1 cellular context compared by ENCODE assay signal in the genomic region with DNA sequence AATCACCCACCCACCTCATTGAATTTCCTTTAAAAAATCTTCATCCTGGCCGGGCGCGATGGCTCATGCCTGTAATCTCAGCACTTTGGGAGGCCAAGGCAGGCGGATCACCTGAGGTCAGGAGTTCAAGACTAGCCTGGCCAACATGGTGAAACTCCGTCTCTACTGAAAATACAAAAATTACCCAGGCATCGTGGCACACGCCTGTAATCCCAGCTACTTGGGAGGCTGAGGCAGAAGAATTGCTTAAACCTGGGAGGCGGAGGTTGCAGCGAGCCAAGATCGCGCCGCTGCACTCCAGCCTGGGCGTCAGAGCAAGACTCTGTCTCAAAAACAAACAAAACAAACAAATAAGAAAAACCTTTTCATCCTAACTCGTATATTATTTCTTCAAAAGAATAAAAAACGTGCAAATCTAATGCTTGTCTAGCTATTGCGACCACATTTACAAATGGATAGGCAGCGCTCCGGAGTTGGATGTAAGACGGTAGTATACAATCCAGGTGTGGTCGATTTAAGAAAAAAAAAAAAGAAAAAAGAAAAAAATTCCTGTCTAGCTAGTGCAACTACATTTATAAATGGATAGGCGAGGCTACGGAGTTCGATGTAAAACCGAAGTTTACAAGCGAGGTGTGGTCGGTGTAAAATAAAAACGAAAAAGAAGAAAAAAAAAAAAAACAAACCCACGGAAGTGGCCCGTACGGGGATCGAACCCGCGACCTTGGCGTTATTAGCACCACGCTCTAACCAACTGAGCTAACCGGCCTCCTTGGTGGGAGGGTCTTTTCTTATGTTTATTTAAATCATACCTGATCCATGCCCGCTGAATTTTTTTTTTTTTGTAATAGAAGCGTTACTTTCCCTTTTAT.
TF ChIP-seq lines count a peak whose summit lies in the region.
"Not testable (repeated sequence)": the region's sequence is repeated elsewhere in the genome, so short reads cannot be mapped to it uniquely, and the experiment has no call there.

No MANE protein-coding gene starts in this region.

TF ChIP-seq in K562, 482 proteins besides CTCF, POLR2A, EP300 and RAD21 (continued from another document and continues in another):
- TF ChIP-seq, protein P1, sequence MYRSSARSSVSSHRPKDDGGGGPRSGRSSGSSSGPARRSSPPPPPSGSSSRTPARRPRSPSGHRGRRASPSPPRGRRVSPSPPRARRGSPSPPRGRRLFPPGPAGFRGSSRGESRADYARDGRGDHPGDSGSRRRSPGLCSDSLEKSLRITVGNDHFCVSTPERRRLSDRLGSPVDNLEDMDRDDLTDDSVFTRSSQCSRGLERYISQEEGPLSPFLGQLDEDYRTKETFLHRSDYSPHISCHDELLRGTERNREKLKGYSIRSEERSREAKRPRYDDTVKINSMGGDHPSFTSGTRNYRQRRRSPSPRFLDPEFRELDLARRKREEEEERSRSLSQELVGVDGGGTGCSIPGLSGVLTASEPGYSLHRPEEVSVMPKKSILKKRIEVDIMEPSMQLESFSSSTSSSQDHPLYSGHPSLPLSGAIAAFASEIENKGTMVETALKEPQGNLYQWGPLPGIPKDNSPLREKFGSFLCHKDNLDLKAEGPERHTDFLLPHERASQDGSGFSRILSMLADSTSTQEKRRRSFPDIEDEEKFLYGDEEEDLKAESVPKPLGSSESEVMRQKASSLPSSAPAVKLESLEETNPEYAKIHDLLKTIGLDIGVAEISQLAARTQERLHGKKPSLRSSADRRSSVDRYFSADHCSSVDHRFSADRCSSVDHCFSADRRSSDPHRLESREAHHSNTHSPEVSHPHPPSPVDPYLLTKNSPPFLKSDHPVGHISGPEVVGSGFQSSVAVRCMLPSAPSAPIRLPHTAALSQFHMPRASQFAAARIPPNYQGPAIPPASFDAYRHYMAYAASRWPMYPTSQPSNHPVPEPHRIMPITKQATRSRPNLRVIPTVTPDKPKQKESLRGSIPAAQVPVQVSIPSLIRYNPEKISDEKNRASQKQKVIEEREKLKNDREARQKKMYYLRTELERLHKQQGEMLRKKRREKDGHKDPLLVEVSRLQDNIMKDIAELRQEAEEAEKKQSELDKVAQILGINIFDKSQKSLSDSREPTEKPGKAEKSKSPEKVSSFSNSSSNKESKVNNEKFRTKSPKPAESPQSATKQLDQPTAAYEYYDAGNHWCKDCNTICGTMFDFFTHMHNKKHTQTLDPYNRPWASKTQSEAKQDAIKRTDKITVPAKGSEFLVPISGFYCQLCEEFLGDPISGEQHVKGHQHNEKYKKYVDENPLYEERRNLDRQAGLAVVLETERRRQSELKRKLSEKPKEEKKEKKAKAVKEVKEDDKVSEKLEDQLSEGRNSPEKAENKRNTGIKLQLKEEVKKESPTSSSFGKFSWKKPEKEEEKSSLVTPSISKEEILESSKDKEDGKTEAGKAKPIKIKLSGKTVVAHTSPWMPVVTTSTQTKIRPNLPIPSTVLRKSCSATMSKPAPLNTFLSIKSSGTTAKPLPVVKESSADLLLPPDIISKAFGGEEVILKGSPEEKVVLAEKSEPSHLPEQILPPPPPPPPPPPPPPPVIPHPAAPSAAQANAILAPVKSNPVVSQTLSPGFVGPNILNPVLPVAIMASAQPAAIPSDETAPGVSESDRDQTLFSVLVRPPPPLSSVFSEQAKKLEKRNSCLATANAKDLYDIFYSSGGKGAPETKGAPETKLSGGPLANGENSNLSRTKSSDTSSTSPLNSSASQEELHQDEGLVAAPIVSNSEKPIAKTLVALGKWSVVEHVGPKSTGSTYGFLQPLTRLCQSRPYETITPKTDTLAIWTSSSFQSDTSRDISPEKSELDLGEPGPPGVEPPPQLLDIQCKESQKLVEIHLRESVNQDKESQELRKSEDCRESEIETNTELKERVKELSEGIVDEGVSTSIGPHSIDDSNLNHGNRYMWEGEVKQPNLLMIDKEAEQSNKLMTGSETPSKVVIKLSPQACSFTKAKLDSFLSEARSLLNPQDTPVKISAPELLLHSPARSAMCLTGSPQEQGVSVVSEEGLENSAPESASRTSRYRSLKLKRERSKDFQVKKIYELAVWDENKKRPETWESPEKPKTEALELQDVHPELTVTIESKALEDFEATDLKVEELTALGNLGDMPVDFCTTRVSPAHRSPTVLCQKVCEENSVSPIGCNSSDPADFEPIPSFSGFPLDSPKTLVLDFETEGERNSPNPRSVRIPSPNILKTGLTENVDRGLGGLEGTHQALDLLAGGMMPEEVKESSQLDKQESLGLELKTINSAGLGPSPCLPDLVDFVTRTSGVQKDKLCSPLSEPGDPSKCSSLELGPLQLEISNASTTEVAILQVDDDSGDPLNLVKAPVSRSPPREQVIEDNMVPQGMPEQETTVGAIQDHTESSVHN (IDR thresholded peaks at IDR 0.05; ENCODE audit: borderline replicate concordance in 1 of 2, low read depth in 1 of 2) = peak in 1 of 2 experiments; percentile 66; a peak in 1 of 4 replicates
- TF ChIP-seq GABPA (tag; conservative IDR thresholded peaks at IDR 0.05; ENCODE audit: low read depth) = peak; percentile 3; the same call in 1 of the 2 replicates
- TF ChIP-seq ZNF274 (IDR thresholded peaks at IDR 0.05; ENCODE audit: borderline replicate concordance, low read depth, low read length) = 0 out of 2 replicates have a peak, but pooled peaks have one; percentile 64
- peak; percentile 100 for TF ChIP-seq POLR2H (tag; IDR thresholded peaks at IDR 0.05; ENCODE audit: low read depth)
- TF ChIP-seq MYC (IDR thresholded peaks at IDR 0.05; ENCODE audit: low read depth, low read length) = peak; percentile 47; the same call in 1 of the 2 replicates
- not testable (repeated sequence) for TF ChIP-seq MYC (CRISPR knock-in tag; IDR thresholded peaks at IDR 0.05; ENCODE audit: borderline replicate concordance, low read depth)
- peak; percentile 54 for TF ChIP-seq EP400 (IDR thresholded peaks at IDR 0.05)
- peak; percentile 37; the same call in 1 of the 2 replicates for TF ChIP-seq RAD51 (IDR thresholded peaks at IDR 0.05; ENCODE audit: borderline replicate concordance, low read depth)
- TF ChIP-seq ZNF384 (IDR thresholded peaks at IDR 0.05; ENCODE audit: low read depth, low read length) = peak; percentile 97
- TF ChIP-seq, protein P2, sequence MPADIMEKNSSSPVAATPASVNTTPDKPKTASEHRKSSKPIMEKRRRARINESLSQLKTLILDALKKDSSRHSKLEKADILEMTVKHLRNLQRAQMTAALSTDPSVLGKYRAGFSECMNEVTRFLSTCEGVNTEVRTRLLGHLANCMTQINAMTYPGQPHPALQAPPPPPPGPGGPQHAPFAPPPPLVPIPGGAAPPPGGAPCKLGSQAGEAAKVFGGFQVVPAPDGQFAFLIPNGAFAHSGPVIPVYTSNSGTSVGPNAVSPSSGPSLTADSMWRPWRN (IDR thresholded peaks at IDR 0.05; ENCODE audit: low read depth) = peak; percentile 56
- TF ChIP-seq, protein P3, sequence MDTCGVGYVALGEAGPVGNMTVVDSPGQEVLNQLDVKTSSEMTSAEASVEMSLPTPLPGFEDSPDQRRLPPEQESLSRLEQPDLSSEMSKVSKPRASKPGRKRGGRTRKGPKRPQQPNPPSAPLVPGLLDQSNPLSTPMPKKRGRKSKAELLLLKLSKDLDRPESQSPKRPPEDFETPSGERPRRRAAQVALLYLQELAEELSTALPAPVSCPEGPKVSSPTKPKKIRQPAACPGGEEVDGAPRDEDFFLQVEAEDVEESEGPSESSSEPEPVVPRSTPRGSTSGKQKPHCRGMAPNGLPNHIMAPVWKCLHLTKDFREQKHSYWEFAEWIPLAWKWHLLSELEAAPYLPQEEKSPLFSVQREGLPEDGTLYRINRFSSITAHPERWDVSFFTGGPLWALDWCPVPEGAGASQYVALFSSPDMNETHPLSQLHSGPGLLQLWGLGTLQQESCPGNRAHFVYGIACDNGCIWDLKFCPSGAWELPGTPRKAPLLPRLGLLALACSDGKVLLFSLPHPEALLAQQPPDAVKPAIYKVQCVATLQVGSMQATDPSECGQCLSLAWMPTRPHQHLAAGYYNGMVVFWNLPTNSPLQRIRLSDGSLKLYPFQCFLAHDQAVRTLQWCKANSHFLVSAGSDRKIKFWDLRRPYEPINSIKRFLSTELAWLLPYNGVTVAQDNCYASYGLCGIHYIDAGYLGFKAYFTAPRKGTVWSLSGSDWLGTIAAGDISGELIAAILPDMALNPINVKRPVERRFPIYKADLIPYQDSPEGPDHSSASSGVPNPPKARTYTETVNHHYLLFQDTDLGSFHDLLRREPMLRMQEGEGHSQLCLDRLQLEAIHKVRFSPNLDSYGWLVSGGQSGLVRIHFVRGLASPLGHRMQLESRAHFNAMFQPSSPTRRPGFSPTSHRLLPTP (IDR thresholded peaks at IDR 0.05; ENCODE audit: borderline replicate concordance, extremely low read depth, insufficient read length) = peak; percentile 94
- TF ChIP-seq KDM2B (CRISPR knock-in tag; IDR thresholded peaks at IDR 0.05) = 0 out of 2 replicates have a peak, but pooled peaks have one; percentile 41
- TF ChIP-seq, protein P4, sequence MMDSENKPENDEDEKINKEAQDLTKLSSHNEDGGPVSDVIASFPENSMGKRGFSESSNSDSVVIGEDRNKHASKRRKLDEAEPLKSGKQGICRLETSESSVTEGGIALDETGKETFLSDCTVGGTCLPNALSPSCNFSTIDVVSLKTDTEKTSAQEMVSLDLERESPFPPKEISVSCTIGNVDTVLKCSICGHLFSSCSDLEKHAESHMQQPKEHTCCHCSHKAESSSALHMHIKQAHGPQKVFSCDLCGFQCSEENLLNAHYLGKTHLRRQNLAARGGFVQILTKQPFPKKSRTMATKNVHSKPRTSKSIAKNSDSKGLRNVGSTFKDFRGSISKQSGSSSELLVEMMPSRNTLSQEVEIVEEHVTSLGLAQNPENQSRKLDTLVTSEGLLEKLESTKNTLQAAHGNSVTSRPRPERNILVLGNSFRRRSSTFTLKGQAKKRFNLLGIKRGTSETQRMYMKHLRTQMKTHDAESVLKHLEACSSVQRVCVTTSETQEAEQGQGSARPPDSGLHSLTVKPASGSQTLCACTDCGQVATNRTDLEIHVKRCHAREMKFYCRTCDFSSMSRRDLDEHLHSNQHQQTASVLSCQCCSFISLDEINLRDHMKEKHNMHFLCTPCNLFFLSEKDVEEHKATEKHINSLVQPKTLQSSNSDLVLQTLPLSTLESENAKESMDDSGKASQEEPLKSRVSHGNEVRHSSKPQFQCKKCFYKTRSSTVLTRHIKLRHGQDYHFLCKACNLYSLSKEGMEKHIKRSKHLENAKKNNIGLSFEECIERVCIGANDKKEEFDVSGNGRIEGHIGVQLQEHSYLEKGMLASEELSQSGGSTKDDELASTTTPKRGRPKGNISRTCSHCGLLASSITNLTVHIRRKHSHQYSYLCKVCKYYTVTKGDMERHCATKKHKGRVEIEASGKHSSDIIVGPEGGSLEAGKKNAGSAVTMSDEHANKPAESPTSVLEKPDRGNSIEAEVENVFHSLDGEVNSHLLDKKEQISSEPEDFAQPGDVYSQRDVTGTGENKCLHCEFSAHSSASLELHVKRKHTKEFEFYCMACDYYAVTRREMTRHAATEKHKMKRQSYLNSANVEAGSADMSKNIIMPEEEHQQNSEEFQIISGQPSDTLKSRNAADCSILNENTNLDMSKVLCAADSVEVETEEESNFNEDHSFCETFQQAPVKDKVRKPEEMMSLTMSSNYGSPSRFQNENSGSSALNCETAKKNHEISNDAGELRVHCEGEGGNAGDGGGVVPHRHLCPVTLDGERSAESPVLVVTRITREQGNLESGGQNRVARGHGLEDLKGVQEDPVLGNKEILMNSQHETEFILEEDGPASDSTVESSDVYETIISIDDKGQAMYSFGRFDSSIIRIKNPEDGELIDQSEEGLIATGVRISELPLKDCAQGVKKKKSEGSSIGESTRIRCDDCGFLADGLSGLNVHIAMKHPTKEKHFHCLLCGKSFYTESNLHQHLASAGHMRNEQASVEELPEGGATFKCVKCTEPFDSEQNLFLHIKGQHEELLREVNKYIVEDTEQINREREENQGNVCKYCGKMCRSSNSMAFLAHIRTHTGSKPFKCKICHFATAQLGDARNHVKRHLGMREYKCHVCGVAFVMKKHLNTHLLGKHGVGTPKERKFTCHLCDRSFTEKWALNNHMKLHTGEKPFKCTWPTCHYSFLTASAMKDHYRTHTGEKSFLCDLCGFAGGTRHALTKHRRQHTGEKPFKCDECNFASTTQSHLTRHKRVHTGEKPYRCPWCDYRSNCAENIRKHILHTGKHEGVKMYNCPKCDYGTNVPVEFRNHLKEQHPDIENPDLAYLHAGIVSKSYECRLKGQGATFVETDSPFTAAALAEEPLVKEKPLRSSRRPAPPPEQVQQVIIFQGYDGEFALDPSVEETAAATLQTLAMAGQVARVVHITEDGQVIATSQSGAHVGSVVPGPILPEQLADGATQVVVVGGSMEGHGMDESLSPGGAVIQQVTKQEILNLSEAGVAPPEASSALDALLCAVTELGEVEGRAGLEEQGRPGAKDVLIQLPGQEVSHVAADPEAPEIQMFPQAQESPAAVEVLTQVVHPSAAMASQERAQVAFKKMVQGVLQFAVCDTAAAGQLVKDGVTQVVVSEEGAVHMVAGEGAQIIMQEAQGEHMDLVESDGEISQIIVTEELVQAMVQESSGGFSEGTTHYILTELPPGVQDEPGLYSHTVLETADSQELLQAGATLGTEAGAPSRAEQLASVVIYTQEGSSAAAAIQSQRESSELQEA (IDR thresholded peaks at IDR 0.05; ENCODE audit: low read depth) = peak; percentile 79
- TF ChIP-seq, protein P5, sequence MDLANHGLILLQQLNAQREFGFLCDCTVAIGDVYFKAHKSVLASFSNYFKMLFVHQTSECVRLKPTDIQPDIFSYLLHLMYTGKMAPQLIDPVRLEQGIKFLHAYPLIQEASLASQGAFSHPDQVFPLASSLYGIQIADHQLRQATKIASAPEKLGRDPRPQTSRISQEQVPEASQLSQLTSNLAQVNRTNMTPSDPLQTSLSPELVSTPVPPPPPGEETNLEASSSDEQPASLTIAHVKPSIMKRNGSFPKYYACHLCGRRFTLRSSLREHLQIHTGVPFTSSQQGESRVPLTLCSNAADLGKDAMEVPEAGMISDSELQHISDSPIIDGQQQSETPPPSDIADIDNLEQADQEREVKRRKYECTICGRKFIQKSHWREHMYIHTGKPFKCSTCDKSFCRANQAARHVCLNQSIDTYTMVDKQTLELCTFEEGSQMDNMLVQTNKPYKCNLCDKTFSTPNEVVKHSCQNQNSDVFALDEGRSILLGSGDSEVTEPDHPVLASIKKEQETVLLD (IDR thresholded peaks at IDR 0.05) = peak; percentile 84
- peak; percentile 89 for TF ChIP-seq NBN (IDR thresholded peaks at IDR 0.05; ENCODE audit: low read depth)
- peak; percentile 94 for TF ChIP-seq LARP7 (IDR thresholded peaks at IDR 0.05)
- TF ChIP-seq CHD2 (IDR thresholded peaks at IDR 0.05; ENCODE audit: low read depth, low read length) = peak; percentile 49; the same call in 1 of the 2 replicates
- TF ChIP-seq HCFC1 (IDR thresholded peaks at IDR 0.05; ENCODE audit: low read depth, low read length) = 0 out of 2 replicates have a peak, but pooled peaks have one; percentile 34
- TF ChIP-seq FOXJ2 (tag; IDR thresholded peaks at IDR 0.05) = peak; percentile 79
- TF ChIP-seq ZNF589 (CRISPR knock-in tag; IDR thresholded peaks at IDR 0.05; ENCODE audit: low read depth) = 0 out of 2 replicates have a peak, but pooled peaks have one; percentile 14
